8 cellular contexts compared by ENCODE assay signal in the genomic region with DNA sequence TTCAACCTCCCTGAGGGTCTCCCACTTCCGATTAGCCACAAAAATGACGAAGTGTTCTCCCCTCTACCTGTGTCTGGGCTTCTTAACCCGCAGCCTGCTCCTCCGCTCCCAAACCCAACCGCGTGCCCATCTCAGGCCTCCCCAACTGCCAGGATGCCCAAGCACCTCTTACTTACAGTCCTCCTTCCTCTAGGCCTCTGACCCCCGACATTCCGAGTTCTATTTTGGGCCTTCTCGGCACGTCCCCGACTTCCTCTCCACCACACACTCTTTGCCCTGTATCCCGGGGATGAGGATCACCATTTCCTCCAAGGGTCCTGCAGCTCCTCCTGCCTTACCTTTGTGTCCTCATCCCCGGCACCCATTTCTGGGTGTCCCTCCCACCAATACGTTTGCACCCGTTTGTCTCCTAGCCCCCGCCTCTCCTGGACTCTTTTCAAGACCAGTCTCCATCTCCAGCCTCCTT. TPM values are rescaled to one million over a fixed set of nuclear protein-coding genes. Genes with fewer than 3 reads are reported as not detected.
DNase-seq lines count a peak whose midpoint lies in the region; ATAC-seq, FAIRE-seq and TF ChIP-seq lines count a peak whose summit lies in the region.

No MANE protein-coding gene starts in this region.

- peaks cover 31% of the 10 kb centered on the region for H3K4me1 Mint-ChIP-seq in activated T-helper 2 cell treated with anti-CD3 and anti-CD28 coated beads, Interferon-gamma antibody, Interleukin-2, Interleukin-4, amounts not matched to agents 10 μg/mL and 5 μg/mL and 100 μg/mL, durations not matched to agents 14 hours and 24 hours and 36 hours (ENCODE audit: low read depth)
- H3K4me1 Mint-ChIP-seq in stimulated activated naive CD8-positive, alpha-beta T cell treated with anti-CD3 and anti-CD28 coated beads, Interleukin-15, amount 100 ng/mL, for 72 hours = peaks cover 67% of the 10 kb centered on the region

- 5% methylated on average over 16 of the region's 16 CpGs for WGBS in A549 (ENCODE audit: missing lambda C conversion rate)

- H3K4me1 ChIP-seq in A549 (peaks cover 24% of the 10 kb centered on the region), HAP-1 (peaks cover 9% of the 10 kb centered on the region; the same call in 1 of the 2 replicates)

- H3K9me3 ChIP-seq in A549 = no peaks in the 10 kb centered on the region
- H3K9me3 ChIP-seq in HAP-1 = no peaks in the 10 kb centered on the region
- H3K9me3 ChIP-seq in iPS-18c (ENCODE audit: control insufficient read depth, insufficient read depth, low read length) = no peaks in the 10 kb centered on the region

- no peaks in the 10 kb centered on the region for H3K27me3 ChIP-seq in HAP-1 (ENCODE audit: low read depth)

- DNase-seq in A549 (ENCODE audit: low read depth in 1 of 2, low spot score in 1 of 2) (no peak), HAP-1 (ENCODE audit: low spot score in 2 of 2) (no peak), G401 (ENCODE audit: low spot score) (no peak), cerebellar cortex (ENCODE audit: low spot score) (no peak)
- DNase-seq in activated T-helper 2 cell treated with anti-CD3 and anti-CD28 coated beads, Interferon-gamma antibody, Interleukin-2, Interleukin-4, amounts not matched to agents 10 μg/mL and 5 μg/mL and 100 μg/mL, durations not matched to agents 14 hours and 24 hours and 36 hours (ENCODE audit: low spot score) = no peak
- DNase-seq in stimulated activated naive CD8-positive, alpha-beta T cell treated with anti-CD3 and anti-CD28 coated beads, Interleukin-15, amount 100 ng/mL, for 72 hours = no peak

- H3K9me3 Mint-ChIP-seq in activated T-helper 2 cell treated with anti-CD3 and anti-CD28 coated beads, Interferon-gamma antibody, Interleukin-2, Interleukin-4, amounts not matched to agents 10 μg/mL and 5 μg/mL and 100 μg/mL, durations not matched to agents 14 hours and 24 hours and 36 hours = no peaks in the 10 kb centered on the region
- H3K9me3 Mint-ChIP-seq in stimulated activated naive CD8-positive, alpha-beta T cell treated with anti-CD3 and anti-CD28 coated beads, Interleukin-15, amount 100 ng/mL, for 72 hours = no peaks in the 10 kb centered on the region

- peak overlapping the region; percentile 94 for H3K4me3 Mint-ChIP-seq in activated T-helper 2 cell treated with anti-CD3 and anti-CD28 coated beads, Interferon-gamma antibody, Interleukin-2, Interleukin-4, amounts not matched to agents 10 μg/mL and 5 μg/mL and 100 μg/mL, durations not matched to agents 14 hours and 24 hours and 36 hours (ENCODE audit: low read depth)
- H3K4me3 Mint-ChIP-seq in stimulated activated naive CD8-positive, alpha-beta T cell treated with anti-CD3 and anti-CD28 coated beads, Interleukin-15, amount 100 ng/mL, for 72 hours = peak overlapping the region; percentile 92 to 94

- H3K27ac ChIP-seq in A549 = peak overlapping the region; percentile 88 to 96

- H3K36me3 ChIP-seq in HAP-1 (replicated peaks) = peaks cover 62% of the 10 kb centered on the region

- no peak for TF ChIP-seq POLR2A in A549 (IDR thresholded peaks at IDR 0.05; ENCODE audit: low read length)

- TF ChIP-seq RAD21 in A549 (conservative IDR thresholded peaks at IDR 0.05 in 1 of 2, IDR thresholded peaks at IDR 0.05 in 1 of 2) = no peak

- H3K27me3 Mint-ChIP-seq in activated T-helper 2 cell treated with anti-CD3 and anti-CD28 coated beads, Interferon-gamma antibody, Interleukin-2, Interleukin-4, amounts not matched to agents 10 μg/mL and 5 μg/mL and 100 μg/mL, durations not matched to agents 14 hours and 24 hours and 36 hours (ENCODE audit: low read depth) = no peaks in the 10 kb centered on the region
- H3K27me3 Mint-ChIP-seq in stimulated activated naive CD8-positive, alpha-beta T cell treated with anti-CD3 and anti-CD28 coated beads, Interleukin-15, amount 100 ng/mL, for 72 hours = no peaks in the 10 kb centered on the region

- no peak for TF ChIP-seq EP300 in A549 (IDR thresholded peaks at IDR 0.05)

- POLR2A ChIA-PET in A549 (lab: Yijun Ruan, JAX) = interaction anchor here (0.7 to 3.4 kb wide), 17 partner anchors 8 to 245 kb away, joined by 3 to 36 read pairs (median 8); a partner anchor contains a TSS

- ATAC-seq in A549 = peak; percentile 2 to 7
- ATAC-seq in stimulated activated naive CD8-positive, alpha-beta T cell treated with anti-CD3 and anti-CD28 coated beads, Interleukin-15, amount 100 ng/mL, for 72 hours = peak; percentile 2
- ATAC-seq in HG03342 (IDR thresholded peaks at IDR 0.05; ENCODE audit: unreplicated experiment) = no peak

- in situ Hi-C loops in HAP-1 (cut with MboI; ENCODE audit: low sequenced_read_pairs) (no loop called here), G401 (cut with HindIII; ENCODE audit: low sequenced_read_pairs) (no loop called here)

- peak overlapping the region; percentile 70 for H3K4me3 ChIP-seq in A549
- peak overlapping the region; percentile 96 for H3K4me3 ChIP-seq in HAP-1
- H3K4me3 ChIP-seq in iPS-18c (ENCODE audit: insufficient read depth, low read depth, low read length) = peak overlapping the region; percentile 96

- intact Hi-C loops in activated T-helper 2 cell treated with anti-CD3 and anti-CD28 coated beads, Interferon-gamma antibody, Interleukin-2, Interleukin-4, amounts not matched to agents 10 μg/mL and 5 μg/mL and 100 μg/mL, durations not matched to agents 14 hours and 24 hours and 36 hours (cut with micrococcal nuclease) = loop anchor here (1.0 to 10.0 kb wide), 9 partner anchors 13 to 775 kb away; a partner anchor contains a TSS

- H3K4me2 ChIP-seq in A549 = peak overlapping the region; percentile 87

- no peak for TF ChIP-seq CTCF in A549 (IDR thresholded peaks at IDR 0.05)

- FAIRE-seq in A549 (lab: Jason Lieb, UNC) = no peak

- CTCF ChIA-PET in A549 (lab: Yijun Ruan, JAX) = interaction anchor here (0.6 to 7.6 kb wide), 51 partner anchors 9 to 420 kb away, joined by 3 to 195 read pairs (median 4); a partner anchor contains a TSS

- peaks cover 58% of the 10 kb centered on the region for H3K36me3 Mint-ChIP-seq in activated T-helper 2 cell treated with anti-CD3 and anti-CD28 coated beads, Interferon-gamma antibody, Interleukin-2, Interleukin-4, amounts not matched to agents 10 μg/mL and 5 μg/mL and 100 μg/mL, durations not matched to agents 14 hours and 24 hours and 36 hours (ENCODE audit: low read depth)

- H3K27ac Mint-ChIP-seq in activated T-helper 2 cell treated with anti-CD3 and anti-CD28 coated beads, Interferon-gamma antibody, Interleukin-2, Interleukin-4, amounts not matched to agents 10 μg/mL and 5 μg/mL and 100 μg/mL, durations not matched to agents 14 hours and 24 hours and 36 hours = peak overlapping the region; percentile 97
- peak overlapping the region; percentile 98 to 99 for H3K27ac Mint-ChIP-seq in stimulated activated naive CD8-positive, alpha-beta T cell treated with anti-CD3 and anti-CD28 coated beads, Interleukin-15, amount 100 ng/mL, for 72 hours

RNA-seq across cellular contexts. Expression of a gene that starts 0.4 kb away (rescaled TPM):
- polyA plus RNA-seq in A549 (2011; rRNA removed) (27.8 and 30.5 TPM in 2 replicates), A549 (2017; fragmentation: RNase III; extraction: RNeasy Plus Mini Kit Qiagen cat#74134 plus additional on column Dnase treatment) (33.4 to 34.9 TPM (median 34.2 TPM) in 3 replicates)
- polyA plus RNA-seq in A549 (2012; cell fraction: cytosol; rRNA removed) = 44.6 and 48.3 TPM in 2 replicates
- polyA plus RNA-seq in A549 (2012; cell fraction: nucleus; rRNA removed) = 170 and 216 TPM in 2 replicates
- polyA minus RNA-seq in A549 (2011; rRNA and poly(A)+ RNA removed) = 32.6 and 38.0 TPM in 2 replicates
- total RNA-seq in activated T-helper 2 cell treated with anti-CD3 and anti-CD28 coated beads, Interferon-gamma antibody, Interleukin-2, Interleukin-4, amounts not matched to agents 10 μg/mL and 5 μg/mL and 100 μg/mL, durations not matched to agents 14 hours and 24 hours and 36 hours = 84.9 and 90.5 TPM in 2 replicates
- 61.8 and 70.4 TPM in 2 replicates for total RNA-seq in G401 (2014; rRNA removed; shearing (Covaris generic))

RNA-seq across cellular contexts. Expression of a gene that starts 1.9 kb away (rescaled TPM):
- polyA plus RNA-seq in A549 (2011; rRNA removed) = 1,346 and 1,591 TPM in 2 replicates
- polyA plus RNA-seq in A549 (2012; cell fraction: cytosol; rRNA removed) = 3,148 and 3,959 TPM in 2 replicates
- polyA plus RNA-seq in A549 (2012; cell fraction: nucleus; rRNA removed) = 2,297 and 3,054 TPM in 2 replicates
- 1,780 to 1,825 TPM (median 1,795 TPM) in 3 replicates for polyA plus RNA-seq in A549 (2017; fragmentation: RNase III; extraction: RNeasy Plus Mini Kit Qiagen cat#74134 plus additional on column Dnase treatment)
- 1,636 and 1,975 TPM in 2 replicates for polyA minus RNA-seq in A549 (2011; rRNA and poly(A)+ RNA removed)
- 1,155 and 1,184 TPM in 2 replicates for total RNA-seq in activated T-helper 2 cell treated with anti-CD3 and anti-CD28 coated beads, Interferon-gamma antibody, Interleukin-2, Interleukin-4, amounts not matched to agents 10 μg/mL and 5 μg/mL and 100 μg/mL, durations not matched to agents 14 hours and 24 hours and 36 hours
- total RNA-seq in G401 (2014; rRNA removed; shearing (Covaris generic)) = 1,273 and 1,592 TPM in 2 replicates

RNA-seq across cellular contexts. Expression of a gene that starts 12.8 kb away (rescaled TPM):
- 0.89 and 1.3 TPM in 2 replicates for polyA plus RNA-seq in A549 (2011; rRNA removed)
- polyA plus RNA-seq in A549 (2012; cell fraction: cytosol; rRNA removed) = 1.2 and 1.4 TPM in 2 replicates
- 16.6 and 16.8 TPM in 2 replicates for polyA plus RNA-seq in A549 (2012; cell fraction: nucleus; rRNA removed)
- 0.98 to 1.5 TPM (median 1.4 TPM) in 3 replicates for polyA plus RNA-seq in A549 (2017; fragmentation: RNase III; extraction: RNeasy Plus Mini Kit Qiagen cat#74134 plus additional on column Dnase treatment)
- polyA minus RNA-seq in A549 (2011; rRNA and poly(A)+ RNA removed) = 1.1 and 1.4 TPM in 2 replicates
- total RNA-seq in activated T-helper 2 cell treated with anti-CD3 and anti-CD28 coated beads, Interferon-gamma antibody, Interleukin-2, Interleukin-4, amounts not matched to agents 10 μg/mL and 5 μg/mL and 100 μg/mL, durations not matched to agents 14 hours and 24 hours and 36 hours = 8.8 and 9.2 TPM in 2 replicates
- 35.8 and 38.2 TPM in 2 replicates for total RNA-seq in G401 (2014; rRNA removed; shearing (Covaris generic))

RNA-seq across cellular contexts. Expression of a gene that starts 19.8 kb away (rescaled TPM):
- polyA plus RNA-seq in A549 (2011; rRNA removed) (not detected in 2 replicates), A549 (2017; fragmentation: RNase III; extraction: RNeasy Plus Mini Kit Qiagen cat#74134 plus additional on column Dnase treatment) (not detected in 3 replicates)
- 0.03 TPM in 2 replicates for polyA plus RNA-seq in A549 (2012; cell fraction: cytosol; rRNA removed)
- 0.07 TPM in 1 of 2 replicates, not detected in the other for polyA plus RNA-seq in A549 (2012; cell fraction: nucleus; rRNA removed)
- not detected in 2 replicates for polyA minus RNA-seq in A549 (2011; rRNA and poly(A)+ RNA removed)
- 10.0 and 10.3 TPM in 2 replicates for total RNA-seq in activated T-helper 2 cell treated with anti-CD3 and anti-CD28 coated beads, Interferon-gamma antibody, Interleukin-2, Interleukin-4, amounts not matched to agents 10 μg/mL and 5 μg/mL and 100 μg/mL, durations not matched to agents 14 hours and 24 hours and 36 hours
- not detected in 2 replicates for total RNA-seq in G401 (2014; rRNA removed; shearing (Covaris generic))

RNA-seq across cellular contexts. Expression of a gene that starts 26.1 kb away (rescaled TPM):
- polyA plus RNA-seq in A549 (2011; rRNA removed) (not detected in 2 replicates), A549 (2017; fragmentation: RNase III; extraction: RNeasy Plus Mini Kit Qiagen cat#74134 plus additional on column Dnase treatment) (0.04 to 0.08 TPM (median 0.05 TPM) in 3 replicates)
- not detected in 2 replicates for polyA plus RNA-seq in A549 (2012; cell fraction: cytosol; rRNA removed)
- not detected in 2 replicates for polyA plus RNA-seq in A549 (2012; cell fraction: nucleus; rRNA removed)
- not detected in 2 replicates for polyA minus RNA-seq in A549 (2011; rRNA and poly(A)+ RNA removed)
- total RNA-seq in activated T-helper 2 cell treated with anti-CD3 and anti-CD28 coated beads, Interferon-gamma antibody, Interleukin-2, Interleukin-4, amounts not matched to agents 10 μg/mL and 5 μg/mL and 100 μg/mL, durations not matched to agents 14 hours and 24 hours and 36 hours = 0.64 and 0.96 TPM in 2 replicates
- total RNA-seq in G401 (2014; rRNA removed; shearing (Covaris generic)) = not detected in 2 replicates
